1 cellular context compared by ENCODE assay signal in the genomic region with DNA sequence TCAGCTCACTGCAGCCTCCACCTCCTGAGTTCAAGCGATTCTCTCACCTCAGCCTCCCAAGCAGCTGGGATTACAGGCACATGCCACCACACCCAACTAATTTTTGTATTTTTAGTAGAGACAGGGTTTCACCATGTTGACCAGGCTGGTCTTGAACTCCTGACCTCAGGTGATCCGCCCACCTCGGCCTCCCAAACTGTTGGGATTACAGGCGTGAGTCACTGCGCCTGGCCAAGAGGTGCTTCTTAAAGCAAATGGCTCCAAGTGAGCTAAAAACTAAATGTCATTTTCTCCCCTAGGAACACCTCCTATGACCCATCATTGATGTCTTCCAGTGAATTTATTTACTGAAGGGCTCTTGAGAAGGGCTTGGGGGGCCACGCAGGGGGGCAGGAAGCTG. TPM values are rescaled to one million over a fixed set of nuclear protein-coding genes. Genes with fewer than 3 reads are reported as not detected.
"Had no signal": no experiment of that assay in that cellular context is flagged by ENCODE, and none has a peak within 500 bp of the region (broad histone marks: within the 10 kb centered on the region; RNA-seq: fewer than 3 reads in every experiment).

No MANE protein-coding gene starts in this region.

RNA-seq across cellular contexts. Expression of gene ACE, which starts 22.5 kb away (rescaled TPM):
- total RNA-seq: natural killer cell treated with Interleukin-12 subunit alpha and Interleukin-12 subunit beta and Interleukin-15 and Interleukin-18, amount 100 ng/mL, for 72 hours had no signal
